ENCODE assay signal across 17 cellular contexts in genomic region chr16:23255000-23255399, GRCh38. TPM values are rescaled to one million over a fixed set of nuclear protein-coding genes. Genes with fewer than 3 reads are reported as not detected.
A peak's percentile ranks its signal among the peaks of the same experiment; 100 is the strongest.
DNase-seq lines count a peak whose midpoint lies in the region; ATAC-seq and TF ChIP-seq lines count a peak whose summit lies in the region.
"Had no signal": no experiment of that assay in that cellular context is flagged by ENCODE, and none has a peak within 500 bp of the region (broad histone marks: within the 10 kb centered on the region; RNA-seq: fewer than 3 reads in every experiment).

No MANE protein-coding gene starts in this region.

- H3K4me1 Mint-ChIP-seq in MCF 10A (ENCODE audit: insufficient read depth, unreplicated experiment), result peaks cover 47% of the 10 kb centered on the region
- no peaks in the 10 kb centered on the region for H3K4me1 Mint-ChIP-seq in stimulated activated effector memory CD8-positive, alpha-beta T cell treated with anti-CD3 and anti-CD28 coated beads, Interleukin-12 subunit alpha, Interleukin-12 subunit beta, amount 100 ng/mL, for 72 hours
- H3K4me1 Mint-ChIP-seq: CD4-positive, alpha-beta memory T cell had no signal

- H3K36me3 Mint-ChIP-seq in activated naive CD4-positive, alpha-beta T cell treated with anti-CD3 and anti-CD28 coated beads, Interleukin-2, amount 50 U/mL, for 72 hours, result no peaks in the 10 kb centered on the region
- H3K36me3 Mint-ChIP-seq in MCF 10A (ENCODE audit: insufficient read depth, unreplicated experiment), result no peaks in the 10 kb centered on the region
- H3K36me3 Mint-ChIP-seq in stimulated activated effector memory CD8-positive, alpha-beta T cell treated with anti-CD3 and anti-CD28 coated beads, Interleukin-12 subunit alpha, Interleukin-12 subunit beta, amount 100 ng/mL, for 72 hours, result no peaks in the 10 kb centered on the region
- H3K36me3 Mint-ChIP-seq: CD4-positive, alpha-beta memory T cell had no signal

- no TSS peak for BruUV-seq in MCF 10A (replicated peaks; lab: Mats Ljungman, UMichigan)

- POLR2A ChIA-PET in MCF 10A (lab: Yijun Ruan, JAX), result interaction anchor here (0.7 to 9.7 kb wide), 10 partner anchors 27 to 170 kb away, joined by 3 to 204 read pairs (median 4); no protein-coding TSS in a partner anchor

- TF ChIP-seq CTCF in RWPE2 (IDR thresholded peaks at IDR 0.05; ENCODE audit: poor library complexity, severe bottlenecking) (no peak), MCF 10A (IDR thresholded peaks at IDR 0.05; ENCODE audit: unreplicated experiment) (no peak)

- peaks cover 24% of the 10 kb centered on the region for H3K4me1 ChIP-seq in RWPE2 (ENCODE audit: insufficient read depth, poor library complexity, severe bottlenecking)
- H3K4me1 ChIP-seq: A549, BE2C, HAP-1 had no signal

- H3K27ac ChIP-seq in RWPE2 (ENCODE audit: poor library complexity, severe bottlenecking), result peak overlapping the region; percentile 7
- H3K27ac ChIP-seq: C4-2B, GM23248, HL-60 had no signal

- no peak overlapping the region for H3K4me3 Mint-ChIP-seq in MCF 10A (ENCODE audit: unreplicated experiment)
- no peak overlapping the region for H3K4me3 Mint-ChIP-seq in stimulated activated effector memory CD8-positive, alpha-beta T cell treated with anti-CD3 and anti-CD28 coated beads, Interleukin-12 subunit alpha, Interleukin-12 subunit beta, amount 100 ng/mL, for 72 hours
- H3K4me3 Mint-ChIP-seq: CD4-positive, alpha-beta memory T cell had no signal

- no peak for DNase-seq in activated naive CD4-positive, alpha-beta T cell treated with anti-CD3 and anti-CD28 coated beads, Interleukin-2, amount 50 U/mL, for 72 hours (ENCODE audit: low spot score in 2 of 2)
- DNase-seq in activated naive CD4-positive, alpha-beta T cell treated with Interleukin-2 at 50 U/mL for 16 hours, result no peak
- DNase-seq in RWPE2 (ENCODE audit: low spot score) (no peak), MCF 10A (ENCODE audit: unreplicated experiment) (no peak), posterior cingulate gyrus (no peak)
- no peak for DNase-seq in stimulated activated effector memory CD8-positive, alpha-beta T cell treated with anti-CD3 and anti-CD28 coated beads, Interleukin-12 subunit alpha, Interleukin-12 subunit beta, amount 100 ng/mL, for 72 hours (ENCODE audit: low spot score in 2 of 2)
- DNase-seq: BE2C; CD4-positive, alpha-beta memory T cell; DMS79 had no signal

- CTCF ChIA-PET in MCF 10A (lab: Yijun Ruan, JAX), result interaction anchor here (0.6 to 4.7 kb wide), 4 partner anchors 25 to 1262 kb away, joined by 3 to 32 read pairs (median 6); no protein-coding TSS in a partner anchor

- H3K36me3 ChIP-seq in RWPE2 (ENCODE audit: low read depth), result no peaks in the 10 kb centered on the region
- H3K36me3 ChIP-seq: BE2C, HAP-1 had no signal

- intact Hi-C loops in MCF 10A (cut with micrococcal nuclease), result loop anchor here (5.0 kb wide), 1 partner anchor 167 kb away; no protein-coding TSS in a partner anchor
- intact Hi-C loops in posterior cingulate gyrus (cut with DNase I), result no loop called here

- H3K4me3 ChIP-seq in RWPE2 (ENCODE audit: severe bottlenecking), result no peak overlapping the region
- H3K4me3 ChIP-seq: A549, GM12878, GM23248, HAP-1 had no signal

- H3K27ac Mint-ChIP-seq in activated naive CD4-positive, alpha-beta T cell treated with anti-CD3 and anti-CD28 coated beads, Interleukin-2, amount 50 U/mL, for 72 hours, result no peak overlapping the region
- peak overlapping the region; percentile 82 for H3K27ac Mint-ChIP-seq in MCF 10A (ENCODE audit: low read depth, unreplicated experiment)
- H3K27ac Mint-ChIP-seq in stimulated activated effector memory CD8-positive, alpha-beta T cell treated with anti-CD3 and anti-CD28 coated beads, Interleukin-12 subunit alpha, Interleukin-12 subunit beta, amount 100 ng/mL, for 72 hours, result no peak overlapping the region
- H3K27ac Mint-ChIP-seq: CD4-positive, alpha-beta memory T cell had no signal

- no peaks in the 10 kb centered on the region for H3K27me3 Mint-ChIP-seq in MCF 10A (ENCODE audit: insufficient read depth, unreplicated experiment)

- ATAC-seq in activated naive CD4-positive, alpha-beta T cell treated with anti-CD3 and anti-CD28 coated beads, Interleukin-2, amount 50 U/mL, for 72 hours, result peak; percentile 40 to 47
- ATAC-seq in RWPE2 (ENCODE audit: low read depth) (no peak), HG02840 (IDR thresholded peaks at IDR 0.05; ENCODE audit: low FRiP score, unreplicated experiment) (no peak)
- peak; percentile 60 for ATAC-seq in stimulated activated effector memory CD8-positive, alpha-beta T cell treated with anti-CD3 and anti-CD28 coated beads, Interleukin-12 subunit alpha, Interleukin-12 subunit beta, amount 100 ng/mL, for 72 hours
- ATAC-seq: GM12878 had no signal

- H3K9me3 ChIP-seq in RWPE2 (ENCODE audit: severe bottlenecking), result no peaks in the 10 kb centered on the region
- H3K9me3 ChIP-seq: BE2C, HAP-1 had no signal

- H3K9me3 Mint-ChIP-seq in activated naive CD4-positive, alpha-beta T cell treated with anti-CD3 and anti-CD28 coated beads, Interleukin-2, amount 50 U/mL, for 72 hours, result peaks cover 9 to 10% of the 10 kb centered on the region in 2 donors
- no peaks in the 10 kb centered on the region for H3K9me3 Mint-ChIP-seq in MCF 10A (ENCODE audit: unreplicated experiment)
- peaks cover 4% of the 10 kb centered on the region for H3K9me3 Mint-ChIP-seq in stimulated activated effector memory CD8-positive, alpha-beta T cell treated with anti-CD3 and anti-CD28 coated beads, Interleukin-12 subunit alpha, Interleukin-12 subunit beta, amount 100 ng/mL, for 72 hours

- H3K27me3 ChIP-seq in RWPE2 (ENCODE audit: insufficient read depth, poor library complexity, severe bottlenecking), result no peaks in the 10 kb centered on the region
- H3K27me3 ChIP-seq: BE2C had no signal

RNA-seq across cellular contexts. Expression of gene SCNN1B, which starts 47.1 kb away (rescaled TPM):
- not detected for total RNA-seq in activated naive CD4-positive, alpha-beta T cell treated with anti-CD3 and anti-CD28 coated beads, Interleukin-2, amount 50 U/mL, for 72 hours
- total RNA-seq in MCF 10A (2022), result 9.5 and 12.5 TPM in 2 replicates
- total RNA-seq: CD4-positive, alpha-beta memory T cell; G401; GM23248 had no signal

Comparison
In these comparisons a context has a peak if more than half of its experiments do, and no peak if none do; other contexts are left out.
1. ATAC-seq: peak in activated naive CD4-positive, alpha-beta T cell treated with anti-CD3 and anti-CD28 coated beads, Interleukin-2, amount 50 U/mL, for 72 hours (2 of 2) and stimulated activated effector memory CD8-positive, alpha-beta T cell treated with anti-CD3 and anti-CD28 coated beads, Interleukin-12 subunit alpha, Interleukin-12 subunit beta, amount 100 ng/mL, for 72 hours (single experiment); none in RWPE2 (single experiment) and HG02840 (single experiment).
2. RNA of gene SCNN1B, which starts 47.1 kb away (total RNA-seq): 9.5 to 12.5 TPM in MCF 10A; not detected in activated naive CD4-positive, alpha-beta T cell treated with anti-CD3 and anti-CD28 coated beads, Interleukin-2, amount 50 U/mL, for 72 hours; every median in the first group is over 10 times any median in the second.